In genomic region chr3:64382171-64382570, GRCh38 we compare ENCODE assay signal across 33 cellular contexts.
"Had no signal": no experiment of that assay in that cellular context is flagged by ENCODE, and none has a peak within 500 bp of the region (broad histone marks: within the 10 kb centered on the region; RNA-seq: fewer than 3 reads in every experiment).

No MANE protein-coding gene starts in this region.

- H3K27me3 Mint-ChIP-seq: activated naive CD8-positive, alpha-beta T cell treated with anti-CD3 and anti-CD28 coated beads, Interleukin-2, amount 10 ng/mL, durations not matched to agents 7 days and 5 days; central memory CD8-positive, alpha-beta T cell; dendritic cell treated with granulocyte-macrophage colony-stimulating factor and Interleukin-4, amounts not matched to agents 40 ng/mL and 50 ng/mL, for 4 days had no signal

- H3K9me3 Mint-ChIP-seq: activated CD4-positive, alpha-beta memory T cell treated with anti-CD3 and anti-CD28 coated beads for 36 hours; activated CD4-positive, alpha-beta T cell treated with anti-CD3 and anti-CD28 coated beads, Interleukin-2, amount 10 ng/mL, durations not matched to agents 24 days and 14 days; activated naive CD4-positive, alpha-beta T cell treated with anti-CD3 and anti-CD28 coated beads, Interleukin-2, amount 10 ng/mL, durations not matched to agents 7 days and 5 days; activated naive CD8-positive, alpha-beta T cell treated with anti-CD3 and anti-CD28 coated beads, Interleukin-2, amount 10 ng/mL, durations not matched to agents 7 days and 5 days; activated T-helper 1 cell treated with anti-CD3 and anti-CD28 coated beads, Interleukin-12 subunit alpha, Interleukin-12 subunit beta, Interleukin-2, Interleukin-4 antibody, amounts not matched to agents 30 ng/mL and 10 ng/mL and 1 ng/mL, durations not matched to agents 14 hours and 24 hours and 36 hours; central memory CD8-positive, alpha-beta T cell; dendritic cell treated with granulocyte-macrophage colony-stimulating factor and Interleukin-4, amounts not matched to agents 40 ng/mL and 50 ng/mL, for 4 days; naive B cell; stimulated activated memory B cell treated with anti-CD40 and anti-IgM and Interleukin-4, amounts not matched to agents 10 μg/mL and 1 μg/mL and 100 μg/mL, for 72 hours; stimulated activated naive CD8-positive, alpha-beta T cell treated with anti-CD3 and anti-CD28 coated beads, Interleukin-15, amount 100 ng/mL, for 72 hours had no signal

- H3K36me3 Mint-ChIP-seq: activated CD4-positive, alpha-beta memory T cell treated with anti-CD3 and anti-CD28 coated beads for 36 hours; activated naive CD4-positive, alpha-beta T cell treated with anti-CD3 and anti-CD28 coated beads, Interleukin-2, amount 10 ng/mL, durations not matched to agents 7 days and 5 days; activated naive CD8-positive, alpha-beta T cell treated with anti-CD3 and anti-CD28 coated beads, Interleukin-2, amount 10 ng/mL, durations not matched to agents 7 days and 5 days; naive B cell; stimulated activated memory B cell treated with anti-CD40 and anti-IgM and Interleukin-4, amounts not matched to agents 10 μg/mL and 1 μg/mL and 100 μg/mL, for 72 hours had no signal

- H3K36me3 ChIP-seq: heart left ventricle, pancreas, prostate gland, thyroid gland, WERI-Rb-1 had no signal

- ATAC-seq: foreskin keratinocyte; heart left ventricle; left lobe of liver; pancreas; stimulated activated memory B cell treated with anti-CD40 and anti-IgM and Interleukin-4, amounts not matched to agents 10 μg/mL and 1 μg/mL and 100 μg/mL, for 72 hours; stimulated activated naive CD8-positive, alpha-beta T cell treated with anti-CD3 and anti-CD28 coated beads, Interleukin-15, amount 100 ng/mL, for 72 hours; T-helper 17 cell had no signal

- H3K27ac Mint-ChIP-seq: activated CD4-positive, alpha-beta memory T cell treated with anti-CD3 and anti-CD28 coated beads for 36 hours; activated CD4-positive, alpha-beta T cell treated with anti-CD3 and anti-CD28 coated beads, Interleukin-2, amount 10 ng/mL, durations not matched to agents 24 days and 14 days; activated naive CD4-positive, alpha-beta T cell treated with anti-CD3 and anti-CD28 coated beads, Interleukin-2, amount 10 ng/mL, durations not matched to agents 7 days and 5 days; activated naive CD8-positive, alpha-beta T cell treated with anti-CD3 and anti-CD28 coated beads, Interleukin-2, amount 10 ng/mL, durations not matched to agents 7 days and 5 days; activated T-helper 1 cell treated with anti-CD3 and anti-CD28 coated beads, Interleukin-12 subunit alpha, Interleukin-12 subunit beta, Interleukin-2, Interleukin-4 antibody, amounts not matched to agents 30 ng/mL and 10 ng/mL and 1 ng/mL, durations not matched to agents 14 hours and 24 hours and 36 hours; dendritic cell treated with granulocyte-macrophage colony-stimulating factor and Interleukin-4, amounts not matched to agents 40 ng/mL and 50 ng/mL, for 4 days; naive B cell; stimulated activated memory B cell treated with anti-CD40 and anti-IgM and Interleukin-4, amounts not matched to agents 10 μg/mL and 1 μg/mL and 100 μg/mL, for 72 hours; stimulated activated naive CD8-positive, alpha-beta T cell treated with anti-CD3 and anti-CD28 coated beads, Interleukin-15, amount 100 ng/mL, for 72 hours; T-helper 17 cell had no signal

- H3K4me2 ChIP-seq: smooth muscle cell had no signal

- H3K27ac ChIP-seq: foreskin keratinocyte, heart left ventricle, pancreas, prostate gland, thyroid gland, WERI-Rb-1 had no signal

- H3K4me3 ChIP-seq: heart left ventricle, lung, pancreas, prostate gland, smooth muscle cell, thyroid gland had no signal

- H3K9me3 ChIP-seq: heart left ventricle, pancreas, prostate gland, thyroid gland had no signal

- H3K4me3 Mint-ChIP-seq: activated CD4-positive, alpha-beta memory T cell treated with anti-CD3 and anti-CD28 coated beads for 36 hours; activated CD4-positive, alpha-beta T cell treated with anti-CD3 and anti-CD28 coated beads, Interleukin-2, amount 10 ng/mL, durations not matched to agents 24 days and 14 days; activated naive CD4-positive, alpha-beta T cell treated with anti-CD3 and anti-CD28 coated beads, Interleukin-2, amount 10 ng/mL, durations not matched to agents 7 days and 5 days; activated naive CD8-positive, alpha-beta T cell treated with anti-CD3 and anti-CD28 coated beads, Interleukin-2, amount 10 ng/mL, durations not matched to agents 7 days and 5 days; activated T-helper 1 cell treated with anti-CD3 and anti-CD28 coated beads, Interleukin-12 subunit alpha, Interleukin-12 subunit beta, Interleukin-2, Interleukin-4 antibody, amounts not matched to agents 30 ng/mL and 10 ng/mL and 1 ng/mL, durations not matched to agents 14 hours and 24 hours and 36 hours; central memory CD8-positive, alpha-beta T cell; dendritic cell treated with granulocyte-macrophage colony-stimulating factor and Interleukin-4, amounts not matched to agents 40 ng/mL and 50 ng/mL, for 4 days; naive B cell; stimulated activated memory B cell treated with anti-CD40 and anti-IgM and Interleukin-4, amounts not matched to agents 10 μg/mL and 1 μg/mL and 100 μg/mL, for 72 hours; stimulated activated naive CD8-positive, alpha-beta T cell treated with anti-CD3 and anti-CD28 coated beads, Interleukin-15, amount 100 ng/mL, for 72 hours; T-helper 17 cell had no signal

- DNase-seq: activated CD4-positive, alpha-beta memory T cell treated with anti-CD3 and anti-CD28 coated beads for 36 hours; activated CD4-positive, alpha-beta T cell treated with anti-CD3 and anti-CD28 coated beads, Interleukin-2, amount 10 ng/mL, durations not matched to agents 24 days and 14 days; activated CD4-positive, CD25-positive, alpha-beta regulatory T cell treated with anti-CD3 and anti-CD28 coated beads, Interleukin-2, amount 50 U/mL, for 72 hours; activated CD8-positive, alpha-beta memory T cell treated with anti-CD3 and anti-CD28 coated beads, Interleukin-2, amount 50 U/mL, for 4 hours; activated gamma-delta T cell; activated naive CD4-positive, alpha-beta T cell treated with anti-CD3 and anti-CD28 coated beads, Interleukin-2, amount 10 ng/mL, durations not matched to agents 7 days and 5 days; activated naive CD8-positive, alpha-beta T cell treated with anti-CD3 and anti-CD28 coated beads, Interleukin-2, amount 10 ng/mL, durations not matched to agents 7 days and 5 days; activated T-cell treated with anti-CD3 and anti-CD28 coated beads, Interleukin-2, amount 50 U/mL, for 1 hour; amniotic stem cell; effector CD4-positive, alpha-beta T cell; erythroblast; foreskin keratinocyte; heart left ventricle; kidney glomerular epithelial cell; naive B cell; nucleus accumbens; pancreas; stimulated activated CD4-positive, alpha-beta T cell treated with anti-CD3 and anti-CD28 coated beads, Interleukin-1b, Interleukin-23, amount 100 ng/mL, for 48 hours; stimulated activated CD4-positive, alpha-beta T cell treated with anti-CD3 and anti-CD28 coated beads, Interleukin-4, amount 100 ng/mL, for 4 hours; stimulated activated CD8-positive, alpha-beta memory T cell treated with anti-CD3 and anti-CD28 coated beads, Interleukin-4, amount 100 ng/mL, for 48 hours; stimulated activated naive CD8-positive, alpha-beta T cell treated with anti-CD3 and anti-CD28 coated beads, Interleukin-15, amount 100 ng/mL, for 72 hours; T-helper 17 cell; T1000; thyroid gland; WERI-Rb-1 had no signal

- H3K27me3 ChIP-seq: foreskin keratinocyte, heart left ventricle, pancreas, thyroid gland had no signal

- H3K4me1 ChIP-seq: foreskin keratinocyte, heart left ventricle, pancreas, prostate gland, thyroid gland had no signal

- H3K4me1 Mint-ChIP-seq: activated CD4-positive, alpha-beta T cell treated with anti-CD3 and anti-CD28 coated beads, Interleukin-2, amount 10 ng/mL, durations not matched to agents 24 days and 14 days; activated naive CD4-positive, alpha-beta T cell treated with anti-CD3 and anti-CD28 coated beads, Interleukin-2, amount 10 ng/mL, durations not matched to agents 7 days and 5 days; activated naive CD8-positive, alpha-beta T cell treated with anti-CD3 and anti-CD28 coated beads, Interleukin-2, amount 10 ng/mL, durations not matched to agents 7 days and 5 days; central memory CD8-positive, alpha-beta T cell; naive B cell; stimulated activated memory B cell treated with anti-CD40 and anti-IgM and Interleukin-4, amounts not matched to agents 10 μg/mL and 1 μg/mL and 100 μg/mL, for 72 hours; stimulated activated naive CD8-positive, alpha-beta T cell treated with anti-CD3 and anti-CD28 coated beads, Interleukin-15, amount 100 ng/mL, for 72 hours; T-helper 17 cell had no signal
